19 cellular contexts compared by ENCODE assay signal in the genomic region with DNA sequence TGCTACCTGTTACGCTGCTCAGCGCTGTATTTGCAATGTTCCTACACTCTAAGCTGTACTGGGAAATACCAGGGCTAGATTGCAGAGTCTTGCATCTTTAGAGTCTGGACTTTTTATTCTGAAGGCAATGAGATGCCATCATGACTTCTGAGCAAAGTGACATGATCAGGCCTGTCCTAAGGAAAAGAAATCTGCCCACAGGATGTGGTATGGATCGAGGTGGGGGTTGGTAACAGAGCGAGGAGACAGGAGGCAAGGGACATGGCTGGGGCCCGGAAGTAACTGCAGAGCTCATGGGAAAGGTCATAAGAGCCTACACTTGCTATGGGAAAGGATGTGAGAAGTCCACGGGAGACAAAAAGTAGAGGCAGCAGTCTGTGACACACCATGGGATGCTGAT.
DNase-seq lines count a peak whose midpoint lies in the region; ATAC-seq and TF ChIP-seq lines count a peak whose summit lies in the region.
"Had no signal": no experiment of that assay in that cellular context is flagged by ENCODE, and none has a peak within 500 bp of the region (broad histone marks: within the 10 kb centered on the region; RNA-seq: fewer than 3 reads in every experiment).

No MANE protein-coding gene starts in this region.

- H3K9ac ChIP-seq in mammary epithelial cell (ENCODE audit: insufficient read depth, low read length) (no peak overlapping the region), SU-DHL-6 (ENCODE audit: low read length) (no peak overlapping the region)

- no peak for TF ChIP-seq POLR2A in breast epithelium (IDR thresholded peaks at IDR 0.05)

- H3F3A ChIP-seq in SU-DHL-6 (ENCODE audit: insufficient read depth) = peaks cover 40% of the 10 kb centered on the region

- CTCF ChIA-PET in mammary epithelial cell (lab: Charles Lee; ENCODE audit: low non-redundant PET) = no interaction called here

- H3K9me2 ChIP-seq in SU-DHL-6 (replicated peaks; ENCODE audit: insufficient read depth, low read length) = no peaks in the 10 kb centered on the region

- ATAC-seq in effector memory CD8-positive, alpha-beta T cell (replicated peaks) = no peak
- ATAC-seq in stimulated activated naive B cell treated with anti-CD40 and anti-IgM and Interleukin-4, amounts not matched to agents 10 μg/mL and 1 μg/mL and 100 μg/mL, for 72 hours (replicated peaks) = no peak
- ATAC-seq: left cardiac atrium, sciatic nerve had no signal

- H3K4me1 ChIP-seq in mammary epithelial cell (ENCODE audit: insufficient read depth, low read length) (peaks cover 14% of the 10 kb centered on the region), breast epithelium (no peaks in the 10 kb centered on the region)
- H3K4me1 ChIP-seq: HAP-1 had no signal

- H3K36me3 Mint-ChIP-seq in effector memory CD8-positive, alpha-beta T cell (ENCODE audit: insufficient read depth) = no peaks in the 10 kb centered on the region
- peaks cover 80 to 87% of the 10 kb centered on the region in 2 donors for H3K36me3 Mint-ChIP-seq in stimulated activated naive B cell treated with anti-CD40 and anti-IgM and Interleukin-4, amounts not matched to agents 10 μg/mL and 1 μg/mL and 100 μg/mL, for 72 hours

- H3K4me3 Mint-ChIP-seq in effector memory CD8-positive, alpha-beta T cell = no peak overlapping the region
- H3K4me3 Mint-ChIP-seq in stimulated activated naive B cell treated with anti-CD40 and anti-IgM and Interleukin-4, amounts not matched to agents 10 μg/mL and 1 μg/mL and 100 μg/mL, for 72 hours = no peak overlapping the region

- H4K20me1 ChIP-seq in mammary epithelial cell (ENCODE audit: insufficient read depth, low read length) (no peaks in the 10 kb centered on the region), SU-DHL-6 (ENCODE audit: low read depth, low read length) (no peaks in the 10 kb centered on the region)

- no peaks in the 10 kb centered on the region for H3K36me3 ChIP-seq in mammary epithelial cell (ENCODE audit: insufficient read depth, low read length)
- H3K36me3 ChIP-seq in breast epithelium = no peaks in the 10 kb centered on the region
- peaks cover 38% of the 10 kb centered on the region for H3K36me3 ChIP-seq in SU-DHL-6 (ENCODE audit: low read length)
- H3K36me3 ChIP-seq: cardiac muscle cell, HAP-1, ovary had no signal

- peak overlapping the region; percentile 76 for H2AFZ ChIP-seq in mammary epithelial cell (ENCODE audit: low read depth, low read length)
- no peak overlapping the region for H2AFZ ChIP-seq in SU-DHL-6 (ENCODE audit: low read depth, low read length, severe bottlenecking)
- H2AFZ ChIP-seq: PC-9 had no signal

- peak; percentile 58 for DNase-seq in mammary epithelial cell
- DNase-seq in breast epithelium (ENCODE audit: low spot score in 2 of 2) = no peak
- DNase-seq in effector memory CD8-positive, alpha-beta T cell = no peak
- DNase-seq in stimulated activated naive B cell treated with anti-CD40 and anti-IgM and Interleukin-4, amounts not matched to agents 10 μg/mL and 1 μg/mL and 100 μg/mL, for 72 hours = no peak
- DNase-seq in stimulated activated CD4-positive, alpha-beta T cell treated with anti-CD3 and anti-CD28 coated beads, Interleukin-2, amount 100 ng/mL, for 24 hours = no peak
- no peak for DNase-seq in SK-N-DZ (ENCODE audit: low spot score)
- DNase-seq in NCI-H146 treated with DMSO at 0.1 percent for 48 hours (lab: John Stamatoyannopoulos, UW; ENCODE audit: unreplicated experiment) = no peak
- DNase-seq: effector memory CD4-positive, alpha-beta T cell; GF-D8; left cardiac atrium; NCI-H1930; NCI-H524 treated with DMSO at 0.1 percent for 48 hours; ovary; PC-9 had no signal

- H3K27me3 ChIP-seq in mammary epithelial cell (ENCODE audit: insufficient read depth, low read length) (no peaks in the 10 kb centered on the region), breast epithelium (no peaks in the 10 kb centered on the region), SU-DHL-6 (ENCODE audit: low read length) (no peaks in the 10 kb centered on the region)
- H3K27me3 ChIP-seq: cardiac muscle cell, ovary had no signal

- H3K9me3 Mint-ChIP-seq in effector memory CD8-positive, alpha-beta T cell = no peaks in the 10 kb centered on the region
- H3K9me3 Mint-ChIP-seq in stimulated activated naive B cell treated with anti-CD40 and anti-IgM and Interleukin-4, amounts not matched to agents 10 μg/mL and 1 μg/mL and 100 μg/mL, for 72 hours = peaks cover 2 to 5% of the 10 kb centered on the region in 2 donors

- H3K27ac ChIP-seq in mammary epithelial cell (ENCODE audit: insufficient read depth, low read depth, low read length) = no peak overlapping the region
- H3K27ac ChIP-seq in breast epithelium = no peak overlapping the region
- peak overlapping the region; percentile 25; the same call in 1 of the 2 replicates for H3K27ac ChIP-seq in SU-DHL-6 (ENCODE audit: low read depth, low read length)
- H3K27ac ChIP-seq: cardiac muscle cell, ovary, PC-9, SK-N-MC had no signal

- dilution Hi-C loops in mammary epithelial cell (cut with HindIII; ENCODE audit: low sequenced_read_pairs) = no loop called here

- intact Hi-C loops in mammary epithelial cell (cut with micrococcal nuclease) = no loop called here
- intact Hi-C loops in breast epithelium (cut with DNase I; ENCODE audit: low total_unique reads) = no loop called here

- H3K4me2 ChIP-seq in mammary epithelial cell (ENCODE audit: insufficient read depth, low read depth, low read length) = peak overlapping the region; percentile 24
- H3K4me2 ChIP-seq in SU-DHL-6 (ENCODE audit: low read depth, low read length, poor library complexity, severe bottlenecking) = no peak overlapping the region
- H3K4me2 ChIP-seq: PC-9 had no signal

- peaks cover 29 to 56% of the 10 kb centered on the region in 2 donors for H3K4me1 Mint-ChIP-seq in effector memory CD8-positive, alpha-beta T cell (ENCODE audit: low read depth in 2 of 2)
- peaks cover 56 to 87% of the 10 kb centered on the region in 2 donors for H3K4me1 Mint-ChIP-seq in stimulated activated naive B cell treated with anti-CD40 and anti-IgM and Interleukin-4, amounts not matched to agents 10 μg/mL and 1 μg/mL and 100 μg/mL, for 72 hours

- H3K27me3 Mint-ChIP-seq in effector memory CD8-positive, alpha-beta T cell = no peaks in the 10 kb centered on the region
- no peaks in the 10 kb centered on the region for H3K27me3 Mint-ChIP-seq in stimulated activated naive B cell treated with anti-CD40 and anti-IgM and Interleukin-4, amounts not matched to agents 10 μg/mL and 1 μg/mL and 100 μg/mL, for 72 hours

- no peaks in the 10 kb centered on the region for H3K9me3 ChIP-seq in mammary epithelial cell (replicated peaks; ENCODE audit: insufficient read depth, low read length)
- no peaks in the 10 kb centered on the region for H3K9me3 ChIP-seq in breast epithelium
- no peaks in the 10 kb centered on the region for H3K9me3 ChIP-seq in SU-DHL-6 (ENCODE audit: insufficient read depth, low read length)
- H3K9me3 ChIP-seq: HAP-1, ovary had no signal

- BruUV-seq in mammary epithelial cell (replicated peaks; lab: Mats Ljungman, UMichigan) = no TSS peak

- in situ Hi-C loops in mammary epithelial cell (cut with MboI; ENCODE audit: low sequenced_read_pairs in 2 of 2) = no loop called here

- 62% methylated on average over 6 of the region's 6 CpGs for WGBS in mammary epithelial cell (ENCODE audit: low coverage, missing lambda C conversion rate)

- peak overlapping the region; percentile 83 to 91 for H3K27ac Mint-ChIP-seq in effector memory CD8-positive, alpha-beta T cell
- peak overlapping the region; percentile 21 for H3K27ac Mint-ChIP-seq in stimulated activated naive B cell treated with anti-CD40 and anti-IgM and Interleukin-4, amounts not matched to agents 10 μg/mL and 1 μg/mL and 100 μg/mL, for 72 hours

- TF ChIP-seq CTCF in mammary epithelial cell (conservative IDR thresholded peaks at IDR 0.05 in 1 of 2, IDR thresholded peaks at IDR 0.05 in 1 of 2; ENCODE audit: extremely low read depth in 1 of 2, insufficient read depth in 1 of 2, low read depth in 1 of 2, low read length in 2 of 2) (no peak), breast epithelium (IDR thresholded peaks at IDR 0.05) (no peak), SU-DHL-6 (IDR thresholded peaks at IDR 0.05; ENCODE audit: insufficient read depth, low read length, poor library complexity, severe bottlenecking) (no peak)

- H3K4me3 ChIP-seq in mammary epithelial cell (replicated peaks in 1 of 3; ENCODE audit: insufficient read depth in 1 of 3, low read depth in 2 of 3, low read length in 3 of 3) = no peak overlapping the region
- no peak overlapping the region for H3K4me3 ChIP-seq in breast epithelium
- no peak overlapping the region for H3K4me3 ChIP-seq in SU-DHL-6 (ENCODE audit: insufficient read depth, low read length, poor library complexity, severe bottlenecking)
- H3K4me3 ChIP-seq: cardiac muscle cell, HAP-1, ovary, PC-9, SK-N-MC had no signal

- H3K79me2 ChIP-seq in mammary epithelial cell (ENCODE audit: insufficient read depth, low read length) = no peaks in the 10 kb centered on the region
- H3K79me2 ChIP-seq in SU-DHL-6 (ENCODE audit: insufficient read depth, low read length) = peaks cover 100% of the 10 kb centered on the region
